Comparison of ENCODE assay signal across 24 cellular contexts in the genomic region with DNA sequence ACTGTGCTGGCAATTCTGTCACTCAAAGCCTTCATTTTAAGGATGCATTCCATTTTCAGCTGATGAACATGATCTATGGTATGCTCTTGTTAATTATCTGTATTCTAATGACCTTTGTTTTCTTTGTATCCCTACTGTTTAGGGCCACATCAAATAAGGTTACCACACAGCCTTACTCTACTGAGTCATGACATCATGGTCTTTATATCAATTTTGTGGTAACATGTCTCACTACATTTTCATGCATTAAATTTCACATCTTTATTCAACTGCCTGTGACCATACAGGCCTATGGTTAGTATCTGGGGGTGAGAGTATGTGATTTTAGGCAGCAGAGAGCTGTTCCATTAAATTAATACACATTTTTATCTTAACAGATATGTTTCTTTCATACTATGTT.
"Had no signal": no experiment of that assay in that cellular context is flagged by ENCODE, and none has a peak within 500 bp of the region (broad histone marks: within the 10 kb centered on the region; RNA-seq: fewer than 3 reads in every experiment).

No MANE protein-coding gene starts in this region.

- H3K4me3 ChIP-seq: adrenal gland, coronary artery, esophagus squamous epithelium, gastroesophageal sphincter, spleen, tibial artery had no signal

- FAIRE-seq: astrocyte, bronchial epithelial cell had no signal

- H3K9me3 ChIP-seq: adrenal gland, esophagus squamous epithelium, gastroesophageal sphincter, spleen, tibial artery had no signal

- H3K27ac Mint-ChIP-seq: natural killer cell; T-cell; T-helper 2 cell treated with Interferon-gamma antibody and Interleukin-4, amounts not matched to agents 5 μg/mL and 100 μg/mL, for 36 hours had no signal

- H3K4me3 Mint-ChIP-seq: natural killer cell; T-cell; T-helper 2 cell treated with Interferon-gamma antibody and Interleukin-4, amounts not matched to agents 5 μg/mL and 100 μg/mL, for 36 hours had no signal

- H3K27me3 Mint-ChIP-seq: T-cell had no signal

- DNase-seq: activated CD4-positive, CD25-positive, alpha-beta regulatory T cell treated with anti-CD3 and anti-CD28 coated beads, Interleukin-2, amount 50 U/mL, for 72 hours; activated naive CD4-positive, alpha-beta T cell treated with Interleukin-2 at 50 U/mL for 16 hours; activated T-cell treated with anti-CD3 and anti-CD28 coated beads for 4 hours; adrenal gland; cerebellar nuclear complex; esophagus squamous epithelium; head of caudate nucleus; hypothalamus; left cardiac atrium; midbrain; natural killer cell; retina; spleen; stimulated activated CD4-positive, alpha-beta T cell treated with anti-CD3 and anti-CD28 coated beads, Interleukin-4, amount 100 ng/mL, for 24 hours; stimulated activated naive CD4-positive, alpha-beta T cell treated with Interleukin-2 at 50 U/mL for 16 hours; substantia nigra; T-cell; tibial artery; WERI-Rb-1 had no signal

- H3K27ac ChIP-seq: adrenal gland, coronary artery, esophagus squamous epithelium, gastroesophageal sphincter, spleen, tibial artery, WERI-Rb-1 had no signal

- H3K9me3 Mint-ChIP-seq: natural killer cell; T-cell; T-helper 2 cell treated with Interferon-gamma antibody and Interleukin-4, amounts not matched to agents 5 μg/mL and 100 μg/mL, for 36 hours had no signal

- H3K27me3 ChIP-seq: adrenal gland, esophagus squamous epithelium, gastroesophageal sphincter, spleen, tibial artery had no signal

- ATAC-seq: gastroesophageal sphincter, left cardiac atrium, natural killer cell, T-cell had no signal

- H3K4me1 ChIP-seq: esophagus squamous epithelium, spleen, tibial artery had no signal
